In genomic region chr10:101217450-101218281, GRCh38 we compare ENCODE assay signal across 1 cellular context.
TF ChIP-seq lines count a peak whose summit lies in the region.

No MANE protein-coding gene starts in this region.

TF ChIP-seq in HepG2, 621 proteins besides CTCF, POLR2A, EP300 and RAD21 (continued from another document and continues in another):
- TF ChIP-seq PBX3 (CRISPR knock-in tag; IDR thresholded peaks at IDR 0.05; ENCODE audit: borderline replicate concordance) (no peak), SNAPC5 (CRISPR knock-in tag; IDR thresholded peaks at IDR 0.05; ENCODE audit: borderline replicate concordance) (no peak), PRDM10 (CRISPR knock-in tag; IDR thresholded peaks at IDR 0.05; ENCODE audit: low read depth) (no peak), ZNF891 (CRISPR knock-in tag; IDR thresholded peaks at IDR 0.05) (peak; percentile 71), CBFB (CRISPR knock-in tag; IDR thresholded peaks at IDR 0.05) (no peak), MIER3 (CRISPR knock-in tag; IDR thresholded peaks at IDR 0.05; ENCODE audit: borderline replicate concordance) (no peak), ZNF460 (CRISPR knock-in tag; IDR thresholded peaks at IDR 0.05; ENCODE audit: borderline replicate concordance) (no peak), POLR2AphosphoS2 (IDR thresholded peaks at IDR 0.05; ENCODE audit: low read depth, low read length) (no peak), ZNF10 (CRISPR knock-in tag; IDR thresholded peaks at IDR 0.05; ENCODE audit: borderline replicate concordance, low read depth) (no peak), E2F2 (CRISPR knock-in tag; IDR thresholded peaks at IDR 0.05; ENCODE audit: borderline replicate concordance) (no peak), ZNF839 (CRISPR knock-in tag; IDR thresholded peaks at IDR 0.05; ENCODE audit: borderline replicate concordance) (no peak), NFKB2 (CRISPR knock-in tag; IDR thresholded peaks at IDR 0.05; ENCODE audit: borderline replicate concordance) (no peak), PATZ1 (CRISPR knock-in tag; IDR thresholded peaks at IDR 0.05) (no peak), NCOA2 (CRISPR knock-in tag; IDR thresholded peaks at IDR 0.05) (no peak), NAIF1 (CRISPR knock-in tag; IDR thresholded peaks at IDR 0.05; ENCODE audit: borderline replicate concordance) (no peak), POGZ (CRISPR knock-in tag; IDR thresholded peaks at IDR 0.05) (no peak), ZNF253 (CRISPR knock-in tag; IDR thresholded peaks at IDR 0.05; ENCODE audit: borderline replicate concordance) (no peak), ZNF143 (CRISPR knock-in tag; IDR thresholded peaks at IDR 0.05) (no peak), ZNF569 (CRISPR knock-in tag; IDR thresholded peaks at IDR 0.05; ENCODE audit: borderline replicate concordance) (no peak), BORCS8-MEF2B (CRISPR knock-in tag; IDR thresholded peaks at IDR 0.05) (no peak), GZF1 (CRISPR knock-in tag; IDR thresholded peaks at IDR 0.05) (no peak), ZNF431 (CRISPR knock-in tag; IDR thresholded peaks at IDR 0.05; ENCODE audit: borderline replicate concordance, low read depth) (no peak), ZNF382 (CRISPR knock-in tag; IDR thresholded peaks at IDR 0.05; ENCODE audit: borderline replicate concordance) (no peak), GMEB1 (CRISPR knock-in tag; IDR thresholded peaks at IDR 0.05; ENCODE audit: borderline replicate concordance) (no peak), TAF1 (CRISPR knock-in tag; IDR thresholded peaks at IDR 0.05) (no peak), ZNF230 (CRISPR knock-in tag; IDR thresholded peaks at IDR 0.05) (no peak), SNAPC4 (CRISPR knock-in tag; IDR thresholded peaks at IDR 0.05) (no peak), GATAD1 (CRISPR knock-in tag; IDR thresholded peaks at IDR 0.05) (no peak), U2AF2 (IDR thresholded peaks at IDR 0.05; ENCODE audit: low read depth, low read length) (no peak), SKI (IDR thresholded peaks at IDR 0.05; ENCODE audit: partially characterized antibody) (no peak), ZNF616 (CRISPR knock-in tag; IDR thresholded peaks at IDR 0.05; ENCODE audit: low read depth) (no peak), STAG1 (CRISPR knock-in tag; IDR thresholded peaks at IDR 0.05) (0 out of 2 replicates have a peak, but pooled peaks have one; percentile 13), HMG20A (CRISPR knock-in tag; IDR thresholded peaks at IDR 0.05; ENCODE audit: borderline replicate concordance) (no peak), ZNF570 (CRISPR knock-in tag; IDR thresholded peaks at IDR 0.05; ENCODE audit: borderline replicate concordance) (no peak), ZNF720 (CRISPR knock-in tag; IDR thresholded peaks at IDR 0.05) (no peak), SOX5 (CRISPR knock-in tag; IDR thresholded peaks at IDR 0.05; ENCODE audit: borderline replicate concordance) (no peak), ONECUT2 (CRISPR knock-in tag; IDR thresholded peaks at IDR 0.05) (no peak), ZNF18 (CRISPR knock-in tag; IDR thresholded peaks at IDR 0.05; ENCODE audit: insufficient replicate concordance) (no peak), XBP1 (CRISPR knock-in tag; IDR thresholded peaks at IDR 0.05) (no peak), CAMTA2 (CRISPR knock-in tag; IDR thresholded peaks at IDR 0.05; ENCODE audit: borderline replicate concordance) (no peak), ZNF263 (CRISPR knock-in tag; IDR thresholded peaks at IDR 0.05) (peak; percentile 92), IRF1 (CRISPR knock-in tag; IDR thresholded peaks at IDR 0.05; ENCODE audit: low read depth) (no peak), MTA1 (CRISPR knock-in tag; IDR thresholded peaks at IDR 0.05; ENCODE audit: borderline replicate concordance) (no peak), ZNF33A (CRISPR knock-in tag; IDR thresholded peaks at IDR 0.05; ENCODE audit: borderline replicate concordance) (no peak)
